In the genomic region with DNA sequence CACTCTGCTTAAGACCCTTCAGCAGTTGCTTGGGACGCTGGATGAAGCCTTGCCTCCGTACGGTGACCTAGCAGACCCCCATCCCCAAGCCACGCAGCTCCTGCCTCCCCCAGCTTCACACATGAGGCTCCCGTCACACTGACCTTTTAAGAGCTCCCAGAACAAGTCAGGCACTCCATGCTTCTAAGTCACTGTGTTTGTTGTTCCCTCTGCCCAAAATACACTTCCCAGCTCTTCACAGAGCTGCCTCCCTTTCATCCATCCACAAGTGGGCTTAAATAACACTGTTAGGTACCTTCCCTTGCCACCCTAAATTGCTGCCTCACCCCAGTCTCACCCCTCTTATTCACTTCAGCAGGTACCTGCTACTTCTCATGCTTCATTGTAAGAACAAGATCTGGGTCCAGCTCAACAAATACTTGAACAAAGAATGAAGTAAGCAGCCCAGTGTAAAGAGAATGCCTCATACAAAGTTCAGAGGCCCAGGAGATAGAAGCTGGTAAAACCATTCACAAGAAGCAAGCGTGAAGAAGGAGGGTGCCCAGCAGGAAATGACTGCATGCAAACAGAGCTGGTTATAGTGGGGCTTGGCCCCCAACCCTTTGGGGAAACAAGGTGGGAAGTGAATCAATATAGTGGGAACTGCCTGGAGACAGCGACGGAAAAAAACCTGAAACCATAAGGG, we compare ENCODE assay signal across 1 cellular context.
A peak's percentile ranks its signal among the peaks of the same experiment; 100 is the strongest.
TF ChIP-seq lines count a peak whose summit lies in the region.

No MANE protein-coding gene starts in this region.

TF ChIP-seq in HepG2, 621 proteins besides CTCF, POLR2A, EP300 and RAD21 (continued from another document):
- 0 out of 2 replicates have a peak, but pooled peaks have one; percentile 20 for TF ChIP-seq HNF4A (CRISPR knock-in tag; IDR thresholded peaks at IDR 0.05)
- TF ChIP-seq MYNN (CRISPR knock-in tag; IDR thresholded peaks at IDR 0.05; ENCODE audit: low read depth): no peak
- peak; percentile 43 for TF ChIP-seq ARID5B (CRISPR knock-in tag; IDR thresholded peaks at IDR 0.05)
- no peak for TF ChIP-seq ZNF672 (CRISPR knock-in tag; IDR thresholded peaks at IDR 0.05)
- TF ChIP-seq, protein P1, sequence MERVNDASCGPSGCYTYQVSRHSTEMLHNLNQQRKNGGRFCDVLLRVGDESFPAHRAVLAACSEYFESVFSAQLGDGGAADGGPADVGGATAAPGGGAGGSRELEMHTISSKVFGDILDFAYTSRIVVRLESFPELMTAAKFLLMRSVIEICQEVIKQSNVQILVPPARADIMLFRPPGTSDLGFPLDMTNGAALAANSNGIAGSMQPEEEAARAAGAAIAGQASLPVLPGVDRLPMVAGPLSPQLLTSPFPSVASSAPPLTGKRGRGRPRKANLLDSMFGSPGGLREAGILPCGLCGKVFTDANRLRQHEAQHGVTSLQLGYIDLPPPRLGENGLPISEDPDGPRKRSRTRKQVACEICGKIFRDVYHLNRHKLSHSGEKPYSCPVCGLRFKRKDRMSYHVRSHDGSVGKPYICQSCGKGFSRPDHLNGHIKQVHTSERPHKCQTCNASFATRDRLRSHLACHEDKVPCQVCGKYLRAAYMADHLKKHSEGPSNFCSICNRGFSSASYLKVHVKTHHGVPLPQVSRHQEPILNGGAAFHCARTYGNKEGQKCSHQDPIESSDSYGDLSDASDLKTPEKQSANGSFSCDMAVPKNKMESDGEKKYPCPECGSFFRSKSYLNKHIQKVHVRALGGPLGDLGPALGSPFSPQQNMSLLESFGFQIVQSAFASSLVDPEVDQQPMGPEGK (CRISPR knock-in tag; IDR thresholded peaks at IDR 0.05): peak; percentile 42; the same call in 1 of the 2 replicates
- no peak for TF ChIP-seq ZNF746 (CRISPR knock-in tag; IDR thresholded peaks at IDR 0.05)
- TF ChIP-seq ZNF446 (CRISPR knock-in tag; IDR thresholded peaks at IDR 0.05): no peak
- TF ChIP-seq, protein P2, sequence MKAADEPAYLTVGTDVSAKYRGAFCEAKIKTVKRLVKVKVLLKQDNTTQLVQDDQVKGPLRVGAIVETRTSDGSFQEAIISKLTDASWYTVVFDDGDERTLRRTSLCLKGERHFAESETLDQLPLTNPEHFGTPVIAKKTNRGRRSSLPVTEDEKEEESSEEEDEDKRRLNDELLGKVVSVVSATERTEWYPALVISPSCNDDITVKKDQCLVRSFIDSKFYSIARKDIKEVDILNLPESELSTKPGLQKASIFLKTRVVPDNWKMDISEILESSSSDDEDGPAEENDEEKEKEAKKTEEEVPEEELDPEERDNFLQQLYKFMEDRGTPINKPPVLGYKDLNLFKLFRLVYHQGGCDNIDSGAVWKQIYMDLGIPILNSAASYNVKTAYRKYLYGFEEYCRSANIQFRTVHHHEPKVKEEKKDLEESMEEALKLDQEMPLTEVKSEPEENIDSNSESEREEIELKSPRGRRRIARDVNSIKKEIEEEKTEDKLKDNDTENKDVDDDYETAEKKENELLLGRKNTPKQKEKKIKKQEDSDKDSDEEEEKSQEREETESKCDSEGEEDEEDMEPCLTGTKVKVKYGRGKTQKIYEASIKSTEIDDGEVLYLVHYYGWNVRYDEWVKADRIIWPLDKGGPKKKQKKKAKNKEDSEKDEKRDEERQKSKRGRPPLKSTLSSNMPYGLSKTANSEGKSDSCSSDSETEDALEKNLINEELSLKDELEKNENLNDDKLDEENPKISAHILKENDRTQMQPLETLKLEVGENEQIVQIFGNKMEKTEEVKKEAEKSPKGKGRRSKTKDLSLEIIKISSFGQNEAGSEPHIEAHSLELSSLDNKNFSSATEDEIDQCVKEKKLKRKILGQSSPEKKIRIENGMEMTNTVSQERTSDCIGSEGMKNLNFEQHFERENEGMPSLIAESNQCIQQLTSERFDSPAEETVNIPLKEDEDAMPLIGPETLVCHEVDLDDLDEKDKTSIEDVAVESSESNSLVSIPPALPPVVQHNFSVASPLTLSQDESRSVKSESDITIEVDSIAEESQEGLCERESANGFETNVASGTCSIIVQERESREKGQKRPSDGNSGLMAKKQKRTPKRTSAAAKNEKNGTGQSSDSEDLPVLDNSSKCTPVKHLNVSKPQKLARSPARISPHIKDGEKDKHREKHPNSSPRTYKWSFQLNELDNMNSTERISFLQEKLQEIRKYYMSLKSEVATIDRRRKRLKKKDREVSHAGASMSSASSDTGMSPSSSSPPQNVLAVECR (CRISPR knock-in tag; IDR thresholded peaks at IDR 0.05; ENCODE audit: borderline replicate concordance): 0 out of 2 replicates have a peak, but pooled peaks have one; percentile 26
- no peak; the same call in 1 of the 2 replicates for TF ChIP-seq TSC22D2 (CRISPR knock-in tag; IDR thresholded peaks at IDR 0.05; ENCODE audit: borderline replicate concordance)
- 0 out of 2 replicates have a peak, but pooled peaks have one; percentile 26 for TF ChIP-seq ZNF788 (CRISPR knock-in tag; IDR thresholded peaks at IDR 0.05; ENCODE audit: borderline replicate concordance)
- TF ChIP-seq ZNF292 (CRISPR knock-in tag; IDR thresholded peaks at IDR 0.05; ENCODE audit: borderline replicate concordance, low read depth): no peak
- TF ChIP-seq SIX4 (CRISPR knock-in tag; IDR thresholded peaks at IDR 0.05): 0 out of 2 replicates have a peak, but pooled peaks have one; percentile 6
TF ChIP-seq in HepG2: peak in this region for 26.
